17 cellular contexts compared by ENCODE assay signal in genomic region chr2:239833728-239834109, GRCh38.
DNase-seq lines count a peak whose midpoint lies in the region; TF ChIP-seq lines count a peak whose summit lies in the region.
"Had no signal": no experiment of that assay in that cellular context is flagged by ENCODE, and none has a peak within 500 bp of the region (broad histone marks: within the 10 kb centered on the region; RNA-seq: fewer than 3 reads in every experiment).

No MANE protein-coding gene starts in this region.

- H3K14ac ChIP-seq in neuronal stem cell (ENCODE audit: low read length) = peak overlapping the region; percentile 4

- peak overlapping the region; percentile 83 for H2BK15ac ChIP-seq in neuronal stem cell (ENCODE audit: low read length)

- no peak overlapping the region for H4K91ac ChIP-seq in neuronal stem cell (ENCODE audit: low read depth, low read length, poor library complexity)

- no peak overlapping the region for H2BK120ac ChIP-seq in neuronal stem cell (ENCODE audit: low read depth, low read length)

- no peak overlapping the region for H3K4ac ChIP-seq in neuronal stem cell (ENCODE audit: low read length)

- WGBS in neuronal stem cell (ENCODE audit: extremely low coverage in 2 of 2, insufficient read length in 2 of 2, insufficient replicate concordance in 1 of 2), 2 donors = no CpG with 5 or more reads among the region's 11 CpGs

- in situ Hi-C loops in GM13976 (cut with MboI; ENCODE audit: low sequenced_read_pairs, unreplicated experiment) = no loop called here

- no peak overlapping the region for H2BK5ac ChIP-seq in neuronal stem cell (ENCODE audit: low read length)

- H3K4me2 ChIP-seq in neuronal stem cell (ENCODE audit: insufficient read depth, low read length, poor library complexity, severe bottlenecking) = no peak overlapping the region

- H2AFZ ChIP-seq in neuronal stem cell (ENCODE audit: low read length) = no peak overlapping the region

- DNase-seq in activated naive CD4-positive, alpha-beta T cell treated with anti-CD3 and anti-CD28 coated beads, Interleukin-2, amount 50 U/mL, for 16 hours = peak; percentile 1
- DNase-seq in activated naive CD4-positive, alpha-beta T cell treated with Interleukin-2 at 50 U/mL for 16 hours = no peak
- DNase-seq in coronary artery (ENCODE audit: low spot score) (peak; percentile 47), neuronal stem cell (ENCODE audit: low spot score) (no peak), ureter (ENCODE audit: low spot score) (peak; percentile 30), GM13976 (ENCODE audit: low spot score) (no peak), RPMI8226 (no peak), NCI-H2196 treated with DMSO at 0.1 percent for 48 hours (lab: John Stamatoyannopoulos, UW; ENCODE audit: unreplicated experiment) (no peak)
- DNase-seq: AML-193; CD4-positive, CD25-positive, alpha-beta regulatory T cell; DMS53; IMR-90; Kasumi-1; NCI-H2029; NCI-H2171 treated with DMSO at 0.1 percent for 48 hours; NCI-H510A treated with DMSO at 0.1 percent for 48 hours had no signal

- H3K9me3 ChIP-seq in neuronal stem cell (replicated peaks in 1 of 2; ENCODE audit: control insufficient read depth in 2 of 2, insufficient read depth in 1 of 2, low read depth in 1 of 2, low read length in 2 of 2) = peaks cover 0 to 2% of the 10 kb centered on the region in 2 donors
- H3K9me3 ChIP-seq: HAP-1 had no signal

- H4K8ac ChIP-seq in neuronal stem cell (ENCODE audit: low read depth, low read length) = no peak overlapping the region

- no peak for TF ChIP-seq CTCF in coronary artery (IDR thresholded peaks at IDR 0.05)
- TF ChIP-seq CTCF in GM13976 (IDR thresholded peaks at IDR 0.05; ENCODE audit: borderline replicate concordance, control extremely low read depth, extremely low read depth, insufficient read depth, missing control alignments) = no peak

- no peaks in the 10 kb centered on the region for H3K36me3 ChIP-seq in neuronal stem cell (replicated peaks in 1 of 2; ENCODE audit: control insufficient read depth in 2 of 2, insufficient read depth in 2 of 2, low read length in 2 of 2)
- H3K36me3 ChIP-seq: HAP-1 had no signal

- H3K23ac ChIP-seq in neuronal stem cell (ENCODE audit: low read depth, low read length, poor library complexity) = no peak overlapping the region

- no peaks in the 10 kb centered on the region for H3K27me3 ChIP-seq in neuronal stem cell (ENCODE audit: control insufficient read depth in 3 of 3, insufficient read depth in 3 of 3, low read depth in 1 of 3, low read length in 3 of 3)

- H3K79me1 ChIP-seq in neuronal stem cell (ENCODE audit: low read depth, low read length) = no peaks in the 10 kb centered on the region

- no peak overlapping the region for H3K27ac ChIP-seq in coronary artery
- H3K27ac ChIP-seq in neuronal stem cell (replicated peaks; ENCODE audit: low read length) = no peak overlapping the region

- H3K18ac ChIP-seq in neuronal stem cell (ENCODE audit: low read length) = peak overlapping the region; percentile 45

- no peak overlapping the region for H2BK12ac ChIP-seq in neuronal stem cell (ENCODE audit: low read length)

- peak overlapping the region; percentile 18 for H3K9ac ChIP-seq in neuronal stem cell (ENCODE audit: low read depth, low read length, poor library complexity)

- peaks cover 8 to 9% of the 10 kb centered on the region in 2 donors for H3K4me1 ChIP-seq in neuronal stem cell (ENCODE audit: control insufficient read depth in 2 of 2, insufficient read depth in 1 of 2, low read depth in 1 of 2, low read length in 2 of 2)
- H3K4me1 ChIP-seq: HAP-1 had no signal

- no peak overlapping the region for H2AK5ac ChIP-seq in neuronal stem cell (ENCODE audit: low read depth, low read length)

- no peak overlapping the region for H3K4me3 ChIP-seq in coronary artery
- no peak overlapping the region for H3K4me3 ChIP-seq in neuronal stem cell (ENCODE audit: low read length in 2 of 2)
- H3K4me3 ChIP-seq: HAP-1 had no signal

Comparison
In these comparisons a context has a peak if more than half of its experiments do, and no peak if none do; other contexts are left out.
1. DNase-seq: peak in activated naive CD4-positive, alpha-beta T cell treated with anti-CD3 and anti-CD28 coated beads, Interleukin-2, amount 50 U/mL, for 16 hours (single experiment), coronary artery (single experiment) and ureter (single experiment); none in activated naive CD4-positive, alpha-beta T cell treated with Interleukin-2 at 50 U/mL for 16 hours (single experiment), neuronal stem cell (single experiment), GM13976 (single experiment), RPMI8226 (single experiment) and NCI-H2196 treated with DMSO at 0.1 percent for 48 hours (single experiment).